Comparison of ENCODE assay signal across 16 cellular contexts in the genomic region with DNA sequence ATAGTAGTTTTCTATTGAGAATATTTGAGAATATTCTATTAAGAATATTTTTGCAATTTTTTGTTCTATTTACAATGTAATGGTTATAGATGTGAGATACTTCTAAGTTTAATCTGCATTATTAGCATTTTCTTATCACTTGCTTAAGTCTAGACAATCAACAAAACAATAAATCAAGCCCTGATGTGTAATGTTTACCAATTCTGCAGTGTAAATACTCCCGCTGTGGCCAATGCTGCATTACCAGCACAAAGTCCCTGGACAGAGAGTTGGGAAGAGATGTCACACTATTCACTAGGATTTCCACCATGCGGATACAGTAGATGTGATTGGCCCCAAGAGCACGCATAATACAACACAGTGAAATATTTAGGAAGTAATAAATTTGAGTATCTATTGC.
"Had no signal": no experiment of that assay in that cellular context is flagged by ENCODE, and none has a peak within 500 bp of the region (broad histone marks: within the 10 kb centered on the region; RNA-seq: fewer than 3 reads in every experiment).

No MANE protein-coding gene starts in this region.

- ATAC-seq: gastrocnemius medialis; heart right ventricle; mucosa of descending colon; naive thymus-derived CD4-positive, alpha-beta T cell; stimulated activated effector memory CD8-positive, alpha-beta T cell treated with anti-CD3 and anti-CD28 coated beads, Interleukin-12 subunit alpha, Interleukin-12 subunit beta, amount 100 ng/mL, for 72 hours; upper lobe of right lung had no signal

- H3K27me3 ChIP-seq: gastrocnemius medialis, heart right ventricle, upper lobe of right lung had no signal

- H3K4me1 ChIP-seq: parathyroid adenoma, upper lobe of right lung had no signal

- DNase-seq: activated CD4-positive, alpha-beta T cell treated with anti-CD3 and anti-CD28 coated beads, Interleukin-2, amount 10 ng/mL, durations not matched to agents 24 days and 14 days; activated CD4-positive, CD25-positive, alpha-beta regulatory T cell; activated CD8-positive, alpha-beta memory T cell treated with anti-CD3 and anti-CD28 coated beads for 24 hours; activated naive CD4-positive, alpha-beta T cell; erythroblast; gastrocnemius medialis; heart right ventricle; mammary epithelial cell; mucosa of descending colon; naive thymus-derived CD4-positive, alpha-beta T cell; retina; upper lobe of right lung had no signal

- H3K27ac ChIP-seq: gastrocnemius medialis, heart right ventricle, parathyroid adenoma, thoracic aorta, upper lobe of right lung had no signal

- H2AFZ ChIP-seq: parathyroid adenoma had no signal

- FAIRE-seq: TTC549 had no signal

- H3K9ac ChIP-seq: parathyroid adenoma had no signal

- H3K9me3 ChIP-seq: gastrocnemius medialis, heart right ventricle, mucosa of descending colon, thoracic aorta, upper lobe of right lung had no signal

- H3K4me3 ChIP-seq: gastrocnemius medialis, heart right ventricle, mucosa of descending colon, thoracic aorta, upper lobe of right lung had no signal
